8 cellular contexts compared by ENCODE assay signal in genomic region chr4:52862605-52863236, GRCh38. TPM values are rescaled to one million over a fixed set of nuclear protein-coding genes. Genes with fewer than 3 reads are reported as not detected.
DNase-seq lines count a peak whose midpoint lies in the region; ATAC-seq, FAIRE-seq and TF ChIP-seq lines count a peak whose summit lies in the region.

No MANE protein-coding gene starts in this region.

- H3K27ac Mint-ChIP-seq in astrocyte (ENCODE audit: unreplicated experiment) = no peak overlapping the region

- H3K36me3 Mint-ChIP-seq in activated T-cell treated with anti-CD3 and anti-CD28 coated beads, Interleukin-2, amount 50 U/mL, for 4 hours (ENCODE audit: insufficient read depth) = no peaks in the 10 kb centered on the region
- H3K36me3 Mint-ChIP-seq in astrocyte (ENCODE audit: low read depth, unreplicated experiment) = peaks cover 13% of the 10 kb centered on the region

- peaks cover 4% of the 10 kb centered on the region for H3K9me3 Mint-ChIP-seq in activated T-cell treated with anti-CD3 and anti-CD28 coated beads, Interleukin-2, amount 50 U/mL, for 4 hours
- H3K9me3 Mint-ChIP-seq in astrocyte (ENCODE audit: unreplicated experiment) = peaks cover 8% of the 10 kb centered on the region

- H3K4me1 Mint-ChIP-seq in activated T-cell treated with anti-CD3 and anti-CD28 coated beads, Interleukin-2, amount 50 U/mL, for 4 hours (ENCODE audit: low read depth) = peaks cover 9% of the 10 kb centered on the region
- peaks cover 11% of the 10 kb centered on the region for H3K4me1 Mint-ChIP-seq in astrocyte (ENCODE audit: low read depth, unreplicated experiment)

- no peak for DNase-seq in activated T-cell treated with anti-CD3 and anti-CD28 coated beads, Interleukin-2, amount 50 U/mL, for 4 hours
- DNase-seq in activated T-cell treated with anti-CD3 and anti-CD28 coated beads for 4 hours (no peak), astrocyte (ENCODE audit: low read depth) (no peak), right lobe of liver (peak in 1 of 3 donors; percentile 21), transverse colon (no peak), amygdala (lab: John Stamatoyannopoulos, UW) (no peak)
- DNase-seq in central memory CD4-positive, alpha-beta T cell = no peak

- H3K27ac ChIP-seq in astrocyte (ENCODE audit: low read depth, low read length) (no peak overlapping the region), right lobe of liver (no peak overlapping the region), transverse colon (peak overlapping the region in 3 of 4 donors; percentile 9 to 55 (median 50))

- H3K4me3 ChIP-seq in astrocyte (ENCODE audit: insufficient read depth, low read depth, low read length) = peak overlapping the region; percentile 56
- H3K4me3 ChIP-seq in right lobe of liver = peak overlapping the region; percentile 33 to 63 (median 47)
- peak overlapping the region; percentile 39 to 72 (median 54) for H3K4me3 ChIP-seq in transverse colon

- peak overlapping the region; percentile 73 for H3K4me3 Mint-ChIP-seq in activated T-cell treated with anti-CD3 and anti-CD28 coated beads, Interleukin-2, amount 50 U/mL, for 4 hours
- H3K4me3 Mint-ChIP-seq in astrocyte (ENCODE audit: unreplicated experiment) = peak overlapping the region; percentile 86

- no peaks in the 10 kb centered on the region for H3K79me2 ChIP-seq in astrocyte (ENCODE audit: insufficient read depth, low read length)

- 20% methylated on average over 1 of the region's 28 CpGs for WGBS in right lobe of liver (ENCODE audit: insufficient coverage, low coverage, low lambda C conversion rate, missing lambda C conversion rate)
- 51% methylated on average over 27 of the region's 28 CpGs; no CpG with 5 or more reads in 1 of the 2 donors for WGBS in transverse colon (ENCODE audit: low coverage in 1 of 2), 2 donors

- TF ChIP-seq CTCF in astrocyte (IDR thresholded peaks at IDR 0.05; ENCODE audit: insufficient read depth, low read depth, low read length) = no peak
- TF ChIP-seq CTCF in right lobe of liver (IDR thresholded peaks at IDR 0.05) = no peak
- TF ChIP-seq CTCF in transverse colon (IDR thresholded peaks at IDR 0.05) = no peak

- peaks cover 29% of the 10 kb centered on the region for H3K27me3 Mint-ChIP-seq in activated T-cell treated with anti-CD3 and anti-CD28 coated beads, Interleukin-2, amount 50 U/mL, for 4 hours (ENCODE audit: low read depth)
- H3K27me3 Mint-ChIP-seq in astrocyte (ENCODE audit: low read depth, unreplicated experiment) = peaks cover 25% of the 10 kb centered on the region

- H3K4me1 ChIP-seq in astrocyte (ENCODE audit: insufficient read depth, low read length) (peaks cover 12% of the 10 kb centered on the region), right lobe of liver (peaks cover 0 to 17% (median 0%) of the 10 kb centered on the region in 4 donors), transverse colon (peaks cover 4 to 14% (median 11%) of the 10 kb centered on the region in 4 donors)

- H3K9me3 ChIP-seq in astrocyte (ENCODE audit: insufficient read depth, low read depth, low read length) (no peaks in the 10 kb centered on the region), right lobe of liver (no peaks in the 10 kb centered on the region), transverse colon (no peaks in the 10 kb centered on the region)

- FAIRE-seq in astrocyte (lab: Jason Lieb, UNC) = no peak

- no peaks in the 10 kb centered on the region for H3K36me3 ChIP-seq in astrocyte (ENCODE audit: insufficient read depth, low read length)
- H3K36me3 ChIP-seq in right lobe of liver = no peaks in the 10 kb centered on the region
- H3K36me3 ChIP-seq in transverse colon = no peaks in the 10 kb centered on the region

- H4K20me1 ChIP-seq in astrocyte (ENCODE audit: insufficient read depth, low read length) = no peaks in the 10 kb centered on the region

- H3K4me2 ChIP-seq in astrocyte (ENCODE audit: low read length) = peak overlapping the region; percentile 97

- no peak for TF ChIP-seq EP300 in transverse colon (IDR thresholded peaks at IDR 0.05; ENCODE audit: low read depth)

- in situ Hi-C loops in transverse colon (cut with MboI; ENCODE audit: low pct_ligation_motif_present in 1 of 4, low pct_unique_long_range_greater_than_20kb in 1 of 4, low sequenced_read_pairs in 3 of 4) = no loop called here

- no peak for TF ChIP-seq POLR2A in right lobe of liver (IDR thresholded peaks at IDR 0.05)
- no peak for TF ChIP-seq POLR2A in transverse colon (IDR thresholded peaks at IDR 0.05)

- intact Hi-C loops in right lobe of liver (cut with DNase I) (no loop called here), transverse colon (cut with DNase I; ENCODE audit: low total_unique reads) (no loop called here)

- peak overlapping the region; percentile 87 for H2AFZ ChIP-seq in astrocyte (ENCODE audit: low read depth, low read length)

- no peak for ATAC-seq in activated T-cell treated with anti-CD3 and anti-CD28 coated beads, Interleukin-2, amount 50 U/mL, for 4 hours
- ATAC-seq in right lobe of liver (no peak), HG02798 (IDR thresholded peaks at IDR 0.05; ENCODE audit: poor library complexity, unreplicated experiment) (no peak)

- H3K9ac ChIP-seq in astrocyte (ENCODE audit: low read length) = peak overlapping the region; percentile 57

- H3K27me3 ChIP-seq in astrocyte (ENCODE audit: insufficient read depth, low read length) (peaks cover 10% of the 10 kb centered on the region), right lobe of liver (no peaks in the 10 kb centered on the region), transverse colon (peaks cover 16% of the 10 kb centered on the region)

RNA-seq across cellular contexts. Expression of gene RASL11B, which starts 0.6 kb away (rescaled TPM):
- total RNA-seq in activated T-cell treated with anti-CD3 and anti-CD28 coated beads, Interleukin-2, amount 50 U/mL, for 4 hours = under 1 TPM; 0.16 to 0.71 (median 0.26) TPM
- total RNA-seq in astrocyte (4.4 and 5.1 TPM in 2 replicates), right lobe of liver (1 to 10 TPM in 1 of 6 experiments, under 1 TPM in 5; 0.26 to 1.3 (median 0.37) TPM), transverse colon (under 1 TPM in 2 of 4 donors, not detected in 2; 0.55 to 0.64 TPM)

Comparison
In these comparisons a context has a peak if more than half of its experiments do, and no peak if none do; other contexts are left out.
1. H3K27ac ChIP-seq: peak in transverse colon (3 of 4); none in astrocyte (single experiment) and right lobe of liver (0 of 3).
2. Peak in every context shown above with its lines, with median percentiles within 50 percentile points of each other: H3K4me3 ChIP-seq.